ENCODE assay signal across 8 cellular contexts in the genomic region with DNA sequence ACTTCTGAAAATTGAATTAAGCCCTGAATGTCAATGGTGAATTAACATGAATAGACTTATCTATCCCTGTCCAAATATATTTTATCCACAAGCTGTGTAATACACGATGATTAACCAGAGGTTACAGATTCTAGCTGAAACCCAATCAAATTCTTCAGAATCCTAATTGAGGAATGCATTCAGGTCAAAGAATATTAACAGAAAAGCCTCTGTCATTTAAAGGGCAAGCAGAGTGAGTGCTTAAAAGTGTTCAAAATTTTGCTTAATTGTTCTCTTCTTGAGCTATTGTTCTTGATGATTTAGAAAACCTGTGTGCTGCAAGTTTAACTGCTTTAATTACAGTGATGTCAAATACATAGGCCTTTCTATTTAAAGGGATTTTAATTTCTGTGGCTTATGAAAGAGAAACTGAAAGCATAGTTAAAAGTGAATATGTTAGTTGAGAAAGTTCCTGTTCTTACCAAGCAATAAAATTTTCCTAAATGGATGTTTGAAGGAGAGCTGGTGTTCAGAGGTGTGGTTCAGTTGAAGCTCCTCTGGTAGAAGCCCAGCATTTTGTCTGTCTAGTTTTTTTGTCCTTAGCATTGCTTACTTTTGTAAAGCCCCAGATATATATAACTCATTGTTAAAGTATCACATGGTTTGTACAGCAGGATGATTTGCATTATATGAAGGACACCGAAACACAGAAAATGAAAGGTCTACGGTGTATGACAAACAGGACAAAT.
DNase-seq lines count a peak whose midpoint lies in the region; ATAC-seq and TF ChIP-seq lines count a peak whose summit lies in the region.

No MANE protein-coding gene starts in this region.

- H3K9me3 ChIP-seq in CD8-positive, alpha-beta T cell (ENCODE audit: low read length) = no peaks in the 10 kb centered on the region
- no peaks in the 10 kb centered on the region for H3K9me3 ChIP-seq in duodenal mucosa (ENCODE audit: control insufficient read depth in 1 of 2, low read length in 2 of 2)
- no peaks in the 10 kb centered on the region for H3K9me3 ChIP-seq in stomach

- intact Hi-C loops in CD8-positive, alpha-beta T cell (cut with DNase I, micrococcal nuclease) = no loop called here
- intact Hi-C loops in stomach (cut with DNase I; ENCODE audit: low total_unique reads) = no loop called here

- H3K9me3 Mint-ChIP-seq in CD8-positive, alpha-beta T cell = no peaks in the 10 kb centered on the region

- no peak for TF ChIP-seq POLR2A in stomach (IDR thresholded peaks at IDR 0.05)

- POLR2A ChIA-PET in CD8-positive, alpha-beta T cell (lab: Charles Lee) = interaction anchor here (1.1 to 1.4 kb wide), 2 partner anchors 10 to 27 kb away, joined by 3 to 4 read pairs; no protein-coding TSS in a partner anchor

- H3K27ac ChIP-seq in CD8-positive, alpha-beta T cell (ENCODE audit: low read depth, low read length) = no peak overlapping the region
- H3K27ac ChIP-seq in duodenal mucosa (ENCODE audit: low read depth, low read length) (no peak overlapping the region), stomach (peak overlapping the region in 3 of 5 donors; percentile 8 to 56 (median 52))

- no peaks in the 10 kb centered on the region for H3K36me3 Mint-ChIP-seq in CD8-positive, alpha-beta T cell

- CTCF ChIA-PET in CD8-positive, alpha-beta T cell (lab: Charles Lee) = no interaction called here

- 27 to 50% (median 37%) methylated on average over 3 of the region's 3 CpGs for WGBS in stomach, 5 donors

- peaks cover 3% of the 10 kb centered on the region for H3K4me1 ChIP-seq in CD8-positive, alpha-beta T cell (ENCODE audit: insufficient read depth, low read length)
- H3K4me1 ChIP-seq in duodenal mucosa (ENCODE audit: control insufficient read depth in 1 of 2, insufficient read depth in 2 of 2, low read length in 2 of 2) (peaks cover 5 to 11% of the 10 kb centered on the region in 2 donors), stomach (peaks cover 0 to 22% (median 11%) of the 10 kb centered on the region in 4 donors)

- H3K9ac ChIP-seq in duodenal mucosa (ENCODE audit: low read depth in 1 of 2, low read length in 2 of 2) = no peak overlapping the region

- peak overlapping the region; percentile 79 for H3K4me3 Mint-ChIP-seq in CD8-positive, alpha-beta T cell

- H3K27me3 ChIP-seq in CD8-positive, alpha-beta T cell (ENCODE audit: insufficient read depth, low read length) = no peaks in the 10 kb centered on the region
- H3K27me3 ChIP-seq in duodenal mucosa (ENCODE audit: control insufficient read depth in 1 of 2, insufficient read depth in 2 of 2, low read length in 2 of 2) (no peaks in the 10 kb centered on the region), stomach (no peaks in the 10 kb centered on the region)

- H3K4me1 Mint-ChIP-seq in CD8-positive, alpha-beta T cell (ENCODE audit: low read depth) = peaks cover 16% of the 10 kb centered on the region

- TF ChIP-seq EP300 in stomach (IDR thresholded peaks at IDR 0.05) = no peak

- no peak for ATAC-seq in CD8-positive, alpha-beta T cell
- ATAC-seq in HG03558 (IDR thresholded peaks at IDR 0.05; ENCODE audit: extremely low read depth, unreplicated experiment) = peak; percentile 59

- H3K27ac Mint-ChIP-seq in CD8-positive, alpha-beta T cell = peak overlapping the region; percentile 70

- TF ChIP-seq CTCF in CD8-positive, alpha-beta T cell (IDR thresholded peaks at IDR 0.05) = no peak
- TF ChIP-seq CTCF in GM20000 (IDR thresholded peaks at IDR 0.05; ENCODE audit: extremely low read depth, missing control alignments) (no peak), stomach (IDR thresholded peaks at IDR 0.05) (no peak)

- H3K4me3 ChIP-seq in CD8-positive, alpha-beta T cell (ENCODE audit: low read depth, low read length) = no peak overlapping the region
- H3K4me3 ChIP-seq in duodenal mucosa (ENCODE audit: low read depth in 1 of 2, low read length in 2 of 2) (peak overlapping the region; percentile 8 to 44), stomach (no peak overlapping the region)

- no peaks in the 10 kb centered on the region for H3K36me3 ChIP-seq in CD8-positive, alpha-beta T cell (ENCODE audit: insufficient read depth, low read length)
- H3K36me3 ChIP-seq in duodenal mucosa (ENCODE audit: control insufficient read depth in 1 of 2, insufficient read depth in 2 of 2, low read length in 2 of 2) = no peaks in the 10 kb centered on the region
- H3K36me3 ChIP-seq in stomach = no peaks in the 10 kb centered on the region

- DNase-seq in CD8-positive, alpha-beta T cell = no peak
- DNase-seq in GM20000 (ENCODE audit: low spot score) (peak; percentile 45), stomach (no peak), DMS79 treated with DMSO at 0.1 percent for 48 hours (lab: John Stamatoyannopoulos, UW) (no peak), NCI-H146 (lab: John Stamatoyannopoulos, UW) (no peak), NCI-H526 treated with DMSO at 0.1 percent for 48 hours (lab: John Stamatoyannopoulos, UW) (no peak)

- no peaks in the 10 kb centered on the region for H3K27me3 Mint-ChIP-seq in CD8-positive, alpha-beta T cell (ENCODE audit: low read depth)

Comparison
In these comparisons a context has a peak if more than half of its experiments do, and no peak if none do; other contexts are left out.
1. H3K27ac ChIP-seq: peak in stomach (3 of 5); none in CD8-positive, alpha-beta T cell (single experiment) and duodenal mucosa (single experiment).
2. H3K4me3 ChIP-seq: peak in duodenal mucosa (2 of 2); none in CD8-positive, alpha-beta T cell (single experiment) and stomach (0 of 4).